ENCODE assay signal across 2 cellular contexts in the genomic region with DNA sequence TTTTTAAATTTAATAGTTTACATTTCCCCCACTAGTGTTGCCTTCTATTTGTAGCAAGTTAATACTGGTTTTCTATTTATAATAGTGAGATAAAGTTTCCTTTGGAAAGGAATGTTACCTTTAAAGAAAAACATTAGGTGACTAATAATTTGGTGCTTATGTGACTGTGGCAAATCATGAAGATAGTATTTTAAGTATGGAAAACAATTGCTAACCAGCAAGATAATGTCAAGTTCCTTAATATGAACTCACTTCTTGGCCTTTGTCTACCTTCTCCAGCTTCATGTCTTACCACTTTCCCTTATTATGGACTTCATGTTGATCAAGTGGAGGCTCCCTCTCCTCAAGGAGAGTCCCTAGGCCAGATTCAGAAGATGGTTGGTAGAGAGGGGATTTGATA.
TF ChIP-seq lines count a peak whose summit lies in the region.

No MANE protein-coding gene starts in this region.

TF ChIP-seq in SK-N-SH, 30 proteins besides CTCF, POLR2A, EP300 and RAD21:
- TF ChIP-seq RCOR1 (IDR thresholded peaks at IDR 0.05; ENCODE audit: low read length): no peak

TF ChIP-seq in SK-N-SH treated with all-trans-retinoic acid at 6 μM for 48 hours, 23 proteins besides CTCF, POLR2A, EP300 and RAD21:
- TF ChIP-seq TCF4 (CRISPR knock-in tag; IDR thresholded peaks at IDR 0.05; ENCODE audit: borderline replicate concordance): no peak
- TF ChIP-seq, protein P1, sequence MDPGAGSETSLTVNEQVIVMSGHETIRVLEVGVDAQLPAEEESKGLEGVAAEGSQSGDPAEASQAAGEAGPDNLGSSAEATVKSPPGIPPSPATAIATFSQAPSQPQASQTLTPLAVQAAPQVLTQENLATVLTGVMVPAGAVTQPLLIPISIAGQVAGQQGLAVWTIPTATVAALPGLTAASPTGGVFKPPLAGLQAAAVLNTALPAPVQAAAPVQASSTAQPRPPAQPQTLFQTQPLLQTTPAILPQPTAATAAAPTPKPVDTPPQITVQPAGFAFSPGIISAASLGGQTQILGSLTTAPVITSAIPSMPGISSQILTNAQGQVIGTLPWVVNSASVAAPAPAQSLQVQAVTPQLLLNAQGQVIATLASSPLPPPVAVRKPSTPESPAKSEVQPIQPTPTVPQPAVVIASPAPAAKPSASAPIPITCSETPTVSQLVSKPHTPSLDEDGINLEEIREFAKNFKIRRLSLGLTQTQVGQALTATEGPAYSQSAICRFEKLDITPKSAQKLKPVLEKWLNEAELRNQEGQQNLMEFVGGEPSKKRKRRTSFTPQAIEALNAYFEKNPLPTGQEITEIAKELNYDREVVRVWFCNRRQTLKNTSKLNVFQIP (CRISPR knock-in tag; IDR thresholded peaks at IDR 0.05; ENCODE audit: borderline replicate concordance, low read depth): no peak
- no peak for TF ChIP-seq ZNF70 (CRISPR knock-in tag; IDR thresholded peaks at IDR 0.05)
- TF ChIP-seq ZC3H10 (CRISPR knock-in tag; IDR thresholded peaks at IDR 0.05): no peak
- TF ChIP-seq PPARA (CRISPR knock-in tag; IDR thresholded peaks at IDR 0.05; ENCODE audit: borderline replicate concordance): no peak
- TF ChIP-seq, protein P2, sequence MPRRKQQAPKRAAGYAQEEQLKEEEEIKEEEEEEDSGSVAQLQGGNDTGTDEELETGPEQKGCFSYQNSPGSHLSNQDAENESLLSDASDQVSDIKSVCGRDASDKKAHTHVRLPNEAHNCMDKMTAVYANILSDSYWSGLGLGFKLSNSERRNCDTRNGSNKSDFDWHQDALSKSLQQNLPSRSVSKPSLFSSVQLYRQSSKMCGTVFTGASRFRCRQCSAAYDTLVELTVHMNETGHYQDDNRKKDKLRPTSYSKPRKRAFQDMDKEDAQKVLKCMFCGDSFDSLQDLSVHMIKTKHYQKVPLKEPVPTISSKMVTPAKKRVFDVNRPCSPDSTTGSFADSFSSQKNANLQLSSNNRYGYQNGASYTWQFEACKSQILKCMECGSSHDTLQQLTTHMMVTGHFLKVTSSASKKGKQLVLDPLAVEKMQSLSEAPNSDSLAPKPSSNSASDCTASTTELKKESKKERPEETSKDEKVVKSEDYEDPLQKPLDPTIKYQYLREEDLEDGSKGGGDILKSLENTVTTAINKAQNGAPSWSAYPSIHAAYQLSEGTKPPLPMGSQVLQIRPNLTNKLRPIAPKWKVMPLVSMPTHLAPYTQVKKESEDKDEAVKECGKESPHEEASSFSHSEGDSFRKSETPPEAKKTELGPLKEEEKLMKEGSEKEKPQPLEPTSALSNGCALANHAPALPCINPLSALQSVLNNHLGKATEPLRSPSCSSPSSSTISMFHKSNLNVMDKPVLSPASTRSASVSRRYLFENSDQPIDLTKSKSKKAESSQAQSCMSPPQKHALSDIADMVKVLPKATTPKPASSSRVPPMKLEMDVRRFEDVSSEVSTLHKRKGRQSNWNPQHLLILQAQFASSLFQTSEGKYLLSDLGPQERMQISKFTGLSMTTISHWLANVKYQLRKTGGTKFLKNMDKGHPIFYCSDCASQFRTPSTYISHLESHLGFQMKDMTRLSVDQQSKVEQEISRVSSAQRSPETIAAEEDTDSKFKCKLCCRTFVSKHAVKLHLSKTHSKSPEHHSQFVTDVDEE (CRISPR knock-in tag; IDR thresholded peaks at IDR 0.05): no peak
- TF ChIP-seq GLIS3 (CRISPR knock-in tag; IDR thresholded peaks at IDR 0.05): no peak
- no peak for TF ChIP-seq ZNF565 (CRISPR knock-in tag; conservative IDR thresholded peaks at IDR 0.05; ENCODE audit: low read depth)
- no peak for TF ChIP-seq CSDC2 (CRISPR knock-in tag; IDR thresholded peaks at IDR 0.05)
- no peak for TF ChIP-seq ZFP30 (CRISPR knock-in tag; IDR thresholded peaks at IDR 0.05)
- TF ChIP-seq SNAI2 (CRISPR knock-in tag; IDR thresholded peaks at IDR 0.05): no peak
- TF ChIP-seq, protein P3, sequence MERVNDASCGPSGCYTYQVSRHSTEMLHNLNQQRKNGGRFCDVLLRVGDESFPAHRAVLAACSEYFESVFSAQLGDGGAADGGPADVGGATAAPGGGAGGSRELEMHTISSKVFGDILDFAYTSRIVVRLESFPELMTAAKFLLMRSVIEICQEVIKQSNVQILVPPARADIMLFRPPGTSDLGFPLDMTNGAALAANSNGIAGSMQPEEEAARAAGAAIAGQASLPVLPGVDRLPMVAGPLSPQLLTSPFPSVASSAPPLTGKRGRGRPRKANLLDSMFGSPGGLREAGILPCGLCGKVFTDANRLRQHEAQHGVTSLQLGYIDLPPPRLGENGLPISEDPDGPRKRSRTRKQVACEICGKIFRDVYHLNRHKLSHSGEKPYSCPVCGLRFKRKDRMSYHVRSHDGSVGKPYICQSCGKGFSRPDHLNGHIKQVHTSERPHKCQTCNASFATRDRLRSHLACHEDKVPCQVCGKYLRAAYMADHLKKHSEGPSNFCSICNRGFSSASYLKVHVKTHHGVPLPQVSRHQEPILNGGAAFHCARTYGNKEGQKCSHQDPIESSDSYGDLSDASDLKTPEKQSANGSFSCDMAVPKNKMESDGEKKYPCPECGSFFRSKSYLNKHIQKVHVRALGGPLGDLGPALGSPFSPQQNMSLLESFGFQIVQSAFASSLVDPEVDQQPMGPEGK (CRISPR knock-in tag; IDR thresholded peaks at IDR 0.05; ENCODE audit: borderline replicate concordance): no peak
- TF ChIP-seq ISL1 (CRISPR knock-in tag; IDR thresholded peaks at IDR 0.05): no peak
